ENCODE assay signal across 1 cellular context in the genomic region with DNA sequence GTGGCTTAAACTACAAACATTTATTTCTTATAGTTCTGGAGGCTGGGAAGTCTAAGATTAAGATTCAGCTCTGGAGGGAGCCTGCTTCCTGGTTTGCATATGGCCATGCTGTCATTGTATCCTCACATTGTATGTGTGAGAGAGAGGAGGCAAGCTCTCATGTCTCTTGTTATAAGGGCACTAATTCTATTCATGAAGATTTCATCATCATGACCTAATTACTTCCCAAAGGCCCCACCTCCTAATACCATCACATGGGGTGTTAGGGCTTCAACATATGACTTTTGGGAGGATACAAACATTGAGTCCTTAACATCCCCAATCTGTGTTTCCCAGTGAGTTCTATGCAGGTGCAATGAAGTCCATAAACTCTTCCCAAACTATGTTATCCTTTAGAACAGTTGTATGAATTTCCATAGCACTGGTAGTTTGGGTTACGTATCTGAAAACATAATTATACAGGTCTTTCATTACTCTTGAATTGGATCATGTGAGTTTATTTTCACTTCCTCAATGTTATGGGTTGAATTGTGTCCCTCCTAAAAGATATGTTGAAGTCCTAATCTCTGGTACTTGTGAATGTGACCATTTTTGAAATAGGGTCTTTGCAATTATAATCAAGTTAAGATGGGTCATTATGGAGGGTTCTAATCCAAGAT.
TF ChIP-seq lines count a peak whose summit lies in the region.

No MANE protein-coding gene starts in this region.

TF ChIP-seq in K562, 482 proteins besides CTCF, POLR2A, EP300 and RAD21 (continued from another document):
- TF ChIP-seq, protein P1, sequence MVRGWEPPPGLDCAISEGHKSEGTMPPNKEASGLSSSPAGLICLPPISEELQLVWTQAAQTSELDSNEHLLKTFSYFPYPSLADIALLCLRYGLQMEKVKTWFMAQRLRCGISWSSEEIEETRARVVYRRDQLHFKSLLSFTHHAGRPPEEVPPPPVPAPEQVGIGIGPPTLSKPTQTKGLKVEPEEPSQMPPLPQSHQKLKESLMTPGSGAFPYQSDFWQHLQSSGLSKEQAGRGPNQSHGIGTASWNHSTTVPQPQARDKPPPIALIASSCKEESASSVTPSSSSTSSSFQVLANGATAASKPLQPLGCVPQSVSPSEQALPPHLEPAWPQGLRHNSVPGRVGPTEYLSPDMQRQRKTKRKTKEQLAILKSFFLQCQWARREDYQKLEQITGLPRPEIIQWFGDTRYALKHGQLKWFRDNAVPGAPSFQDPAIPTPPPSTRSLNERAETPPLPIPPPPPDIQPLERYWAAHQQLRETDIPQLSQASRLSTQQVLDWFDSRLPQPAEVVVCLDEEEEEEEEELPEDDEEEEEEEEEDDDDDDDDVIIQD (CRISPR knock-in tag; IDR thresholded peaks at IDR 0.05), result no peak
- TF ChIP-seq, protein P2, sequence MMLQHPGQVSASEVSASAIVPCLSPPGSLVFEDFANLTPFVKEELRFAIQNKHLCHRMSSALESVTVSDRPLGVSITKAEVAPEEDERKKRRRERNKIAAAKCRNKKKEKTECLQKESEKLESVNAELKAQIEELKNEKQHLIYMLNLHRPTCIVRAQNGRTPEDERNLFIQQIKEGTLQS (IDR thresholded peaks at IDR 0.05), result peak; percentile 83
- TF ChIP-seq, protein P2 (CRISPR knock-in tag; conservative IDR thresholded peaks at IDR 0.05), result no peak
- no peak for TF ChIP-seq ZNF507 (tag; conservative IDR thresholded peaks at IDR 0.05)
- TF ChIP-seq CEBPG (CRISPR knock-in tag; IDR thresholded peaks at IDR 0.05), result no peak
- peak; percentile 8 to 54; a peak in 2 of 4 replicates for TF ChIP-seq CEBPG (tag; conservative IDR thresholded peaks at IDR 0.05 in 1 of 2, IDR thresholded peaks at IDR 0.05 in 1 of 2)
- TF ChIP-seq ELF1 (tag; IDR thresholded peaks at IDR 0.05), result peak; percentile 45; the same call in 1 of the 2 replicates
- TF ChIP-seq ILK (tag; IDR thresholded peaks at IDR 0.05; ENCODE audit: borderline replicate concordance, low read depth), result no peak
- TF ChIP-seq GTF2E2 (tag; IDR thresholded peaks at IDR 0.05), result 0 out of 2 replicates have a peak, but pooled peaks have one; percentile 35
- peak; percentile 40; the same call in 1 of the 2 replicates for TF ChIP-seq ZNF175 (CRISPR knock-in tag; IDR thresholded peaks at IDR 0.05; ENCODE audit: low read depth)
- 0 out of 2 replicates have a peak, but pooled peaks have one; percentile 52 for TF ChIP-seq REST (CRISPR knock-in tag; IDR thresholded peaks at IDR 0.05; ENCODE audit: low read depth)
- no peak for TF ChIP-seq CCNT2 (IDR thresholded peaks at IDR 0.05; ENCODE audit: borderline replicate concordance, extremely low read depth, insufficient read length, low read depth, low read length)
